Comparison of ENCODE assay signal across 1 cellular context in the genomic region with DNA sequence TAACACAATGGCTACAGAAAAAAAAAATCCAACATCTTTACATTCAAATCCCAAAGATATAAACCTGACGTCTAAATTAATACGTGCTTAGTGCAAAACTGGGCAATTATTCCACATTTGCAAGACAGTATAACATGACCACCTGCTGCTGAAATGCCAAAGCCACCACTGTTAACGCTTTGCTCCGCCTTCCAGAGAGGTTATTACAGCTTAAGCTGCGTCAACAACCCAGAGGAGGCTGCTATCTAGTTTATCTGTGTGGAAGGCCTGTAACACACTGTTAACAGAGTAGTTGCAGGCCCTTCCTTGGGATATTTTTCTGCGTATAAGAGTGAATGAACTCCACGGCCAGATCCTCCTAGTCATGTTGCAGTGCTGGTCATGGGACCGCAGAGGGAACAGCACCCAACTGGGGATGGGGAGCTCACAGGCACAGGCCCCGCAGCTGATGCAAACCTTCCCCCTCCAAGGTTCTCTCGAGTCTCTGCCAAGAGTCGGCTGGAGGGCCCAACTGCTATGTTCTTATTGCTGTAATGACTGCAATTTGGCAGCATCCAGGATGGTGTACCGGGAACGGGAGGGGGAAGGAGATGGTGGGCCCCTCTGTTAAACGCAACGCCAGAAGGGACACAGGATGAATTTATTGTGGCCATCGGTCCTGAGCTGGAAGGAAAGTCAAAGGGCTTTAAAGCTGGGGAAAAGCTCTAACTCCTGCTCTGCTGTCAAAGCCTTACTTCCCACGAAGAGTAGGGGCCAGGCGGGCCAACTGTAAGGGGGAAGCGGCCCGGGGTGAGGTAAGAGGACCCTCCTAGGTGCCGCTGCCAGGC.
TF ChIP-seq lines count a peak whose summit lies in the region.

No MANE protein-coding gene starts in this region.

TF ChIP-seq in K562, 482 proteins besides CTCF, POLR2A, EP300 and RAD21 (continued from another document and continues in another):
- peak; percentile 39; the same call in 1 of the 2 replicates for TF ChIP-seq THRB (CRISPR knock-in tag; conservative IDR thresholded peaks at IDR 0.05)
- peak in 1 of 3 experiments; percentile 14 for TF ChIP-seq YY1 (IDR thresholded peaks at IDR 0.05; ENCODE audit: borderline replicate concordance in 1 of 3, control insufficient read depth in 1 of 3, extremely low read depth in 1 of 3, insufficient read depth in 3 of 3, insufficient read length in 1 of 3, insufficient replicate concordance in 2 of 3, low read depth in 1 of 3, low read length in 2 of 3)
- no peak for TF ChIP-seq ESRRB (CRISPR knock-in tag; IDR thresholded peaks at IDR 0.05; ENCODE audit: borderline replicate concordance)
- no peak for TF ChIP-seq ZFP36 (IDR thresholded peaks at IDR 0.05; ENCODE audit: low read depth, low read length, partially characterized antibody)
- TF ChIP-seq ZKSCAN1 (IDR thresholded peaks at IDR 0.05; ENCODE audit: low read depth, low read length): no peak
- TF ChIP-seq SMAD4 (CRISPR knock-in tag; conservative IDR thresholded peaks at IDR 0.05): no peak
- peak; percentile 9 for TF ChIP-seq CCNT2 (IDR thresholded peaks at IDR 0.05; ENCODE audit: borderline replicate concordance, extremely low read depth, insufficient read length, low read depth, low read length)
- TF ChIP-seq RAD51 (IDR thresholded peaks at IDR 0.05; ENCODE audit: borderline replicate concordance, low read depth): peak; percentile 44; the same call in 1 of the 2 replicates
- TF ChIP-seq KDM1A (IDR thresholded peaks at IDR 0.05): no peak
- TF ChIP-seq AFF4 (CRISPR knock-in tag; IDR thresholded peaks at IDR 0.05): no peak; the same call in 1 of the 2 replicates
- TF ChIP-seq, protein P1, sequence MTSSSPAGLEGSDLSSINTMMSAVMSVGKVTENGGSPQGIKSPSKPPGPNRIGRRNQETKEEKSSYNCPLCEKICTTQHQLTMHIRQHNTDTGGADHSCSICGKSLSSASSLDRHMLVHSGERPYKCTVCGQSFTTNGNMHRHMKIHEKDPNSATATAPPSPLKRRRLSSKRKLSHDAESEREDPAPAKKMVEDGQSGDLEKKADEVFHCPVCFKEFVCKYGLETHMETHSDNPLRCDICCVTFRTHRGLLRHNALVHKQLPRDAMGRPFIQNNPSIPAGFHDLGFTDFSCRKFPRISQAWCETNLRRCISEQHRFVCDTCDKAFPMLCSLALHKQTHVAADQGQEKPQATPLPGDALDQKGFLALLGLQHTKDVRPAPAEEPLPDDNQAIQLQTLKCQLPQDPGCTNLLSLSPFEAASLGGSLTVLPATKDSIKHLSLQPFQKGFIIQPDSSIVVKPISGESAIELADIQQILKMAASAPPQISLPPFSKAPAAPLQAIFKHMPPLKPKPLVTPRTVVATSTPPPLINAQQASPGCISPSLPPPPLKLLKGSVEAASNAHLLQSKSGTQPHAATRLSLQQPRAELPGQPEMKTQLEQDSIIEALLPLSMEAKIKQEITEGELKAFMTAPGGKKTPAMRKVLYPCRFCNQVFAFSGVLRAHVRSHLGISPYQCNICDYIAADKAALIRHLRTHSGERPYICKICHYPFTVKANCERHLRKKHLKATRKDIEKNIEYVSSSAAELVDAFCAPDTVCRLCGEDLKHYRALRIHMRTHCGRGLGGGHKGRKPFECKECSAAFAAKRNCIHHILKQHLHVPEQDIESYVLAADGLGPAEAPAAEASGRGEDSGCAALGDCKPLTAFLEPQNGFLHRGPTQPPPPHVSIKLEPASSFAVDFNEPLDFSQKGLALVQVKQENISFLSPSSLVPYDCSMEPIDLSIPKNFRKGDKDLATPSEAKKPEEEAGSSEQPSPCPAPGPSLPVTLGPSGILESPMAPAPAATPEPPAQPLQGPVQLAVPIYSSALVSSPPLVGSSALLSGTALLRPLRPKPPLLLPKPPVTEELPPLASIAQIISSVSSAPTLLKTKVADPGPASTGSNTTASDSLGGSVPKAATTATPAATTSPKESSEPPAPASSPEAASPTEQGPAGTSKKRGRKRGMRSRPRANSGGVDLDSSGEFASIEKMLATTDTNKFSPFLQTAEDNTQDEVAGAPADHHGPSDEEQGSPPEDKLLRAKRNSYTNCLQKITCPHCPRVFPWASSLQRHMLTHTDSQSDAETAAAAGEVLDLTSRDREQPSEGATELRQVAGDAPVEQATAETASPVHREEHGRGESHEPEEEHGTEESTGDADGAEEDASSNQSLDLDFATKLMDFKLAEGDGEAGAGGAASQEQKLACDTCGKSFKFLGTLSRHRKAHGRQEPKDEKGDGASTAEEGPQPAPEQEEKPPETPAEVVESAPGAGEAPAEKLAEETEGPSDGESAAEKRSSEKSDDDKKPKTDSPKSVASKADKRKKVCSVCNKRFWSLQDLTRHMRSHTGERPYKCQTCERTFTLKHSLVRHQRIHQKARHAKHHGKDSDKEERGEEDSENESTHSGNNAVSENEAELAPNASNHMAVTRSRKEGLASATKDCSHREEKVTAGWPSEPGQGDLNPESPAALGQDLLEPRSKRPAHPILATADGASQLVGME (CRISPR knock-in tag; IDR thresholded peaks at IDR 0.05): peak; percentile 32; the same call in 1 of the 2 replicates
- TF ChIP-seq HDAC6 (IDR thresholded peaks at IDR 0.05; ENCODE audit: low read depth, low read length): no peak
- TF ChIP-seq, protein P2, sequence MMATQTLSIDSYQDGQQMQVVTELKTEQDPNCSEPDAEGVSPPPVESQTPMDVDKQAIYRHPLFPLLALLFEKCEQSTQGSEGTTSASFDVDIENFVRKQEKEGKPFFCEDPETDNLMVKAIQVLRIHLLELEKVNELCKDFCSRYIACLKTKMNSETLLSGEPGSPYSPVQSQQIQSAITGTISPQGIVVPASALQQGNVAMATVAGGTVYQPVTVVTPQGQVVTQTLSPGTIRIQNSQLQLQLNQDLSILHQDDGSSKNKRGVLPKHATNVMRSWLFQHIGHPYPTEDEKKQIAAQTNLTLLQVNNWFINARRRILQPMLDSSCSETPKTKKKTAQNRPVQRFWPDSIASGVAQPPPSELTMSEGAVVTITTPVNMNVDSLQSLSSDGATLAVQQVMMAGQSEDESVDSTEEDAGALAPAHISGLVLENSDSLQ (IDR thresholded peaks at IDR 0.05): no peak
- no peak for TF ChIP-seq ZNF507 (tag; conservative IDR thresholded peaks at IDR 0.05)
- no peak for TF ChIP-seq CBX3 (IDR thresholded peaks at IDR 0.05; ENCODE audit: borderline replicate concordance in 1 of 2, low read length in 2 of 2)
- 0 out of 2 replicates have a peak, but pooled peaks have one; percentile 15 for TF ChIP-seq ERF (CRISPR knock-in tag; IDR thresholded peaks at IDR 0.05)
- TF ChIP-seq KLF13 (tag; IDR thresholded peaks at IDR 0.05; ENCODE audit: borderline replicate concordance, low read depth): no peak
- TF ChIP-seq RHOXF2B (CRISPR knock-in tag; conservative IDR thresholded peaks at IDR 0.05): no peak
- TF ChIP-seq MEF2D (tag; conservative IDR thresholded peaks at IDR 0.05; ENCODE audit: low read depth): no peak
- no peak for TF ChIP-seq ZNF384 (IDR thresholded peaks at IDR 0.05; ENCODE audit: low read depth, low read length)
- no peak for TF ChIP-seq SRSF7 (optimal IDR thresholded peaks at IDR 0.05; ENCODE audit: low read depth, low read length)
- peak; percentile 57; the same call in 1 of the 2 replicates for TF ChIP-seq PML (IDR thresholded peaks at IDR 0.05; ENCODE audit: low read length)
- TF ChIP-seq SP2 (IDR thresholded peaks at IDR 0.05; ENCODE audit: extremely low read depth, low read depth, low read length, poor library complexity, severe bottlenecking): no peak
- TF ChIP-seq SAFB2 (IDR thresholded peaks at IDR 0.05; ENCODE audit: borderline replicate concordance, low read depth, low read length, severe bottlenecking): no peak
- no peak for TF ChIP-seq GATAD2B (IDR thresholded peaks at IDR 0.05; ENCODE audit: borderline replicate concordance)
- TF ChIP-seq BACH1 (tag; IDR thresholded peaks at IDR 0.05): no peak
- TF ChIP-seq ZNF407 (IDR thresholded peaks at IDR 0.05; ENCODE audit: low read depth): no peak
- TF ChIP-seq ZNF41 (CRISPR knock-in tag; conservative IDR thresholded peaks at IDR 0.05): no peak
